8 cellular contexts compared by ENCODE assay signal in genomic region chr14:45253754-45254300, GRCh38. TPM values are rescaled to one million over a fixed set of nuclear protein-coding genes. Genes with fewer than 3 reads are reported as not detected.
A peak's percentile ranks its signal among the peaks of the same experiment; 100 is the strongest.
DNase-seq lines count a peak whose midpoint lies in the region; ATAC-seq, FAIRE-seq and TF ChIP-seq lines count a peak whose summit lies in the region.

No MANE protein-coding gene starts in this region.

- TF ChIP-seq EP300 in stomach (IDR thresholded peaks at IDR 0.05): no peak

- peaks cover 14% of the 10 kb centered on the region for H3K9me3 ChIP-seq in CD8-positive, alpha-beta memory T cell (ENCODE audit: low read length)
- peaks cover 7% of the 10 kb centered on the region for H3K9me3 ChIP-seq in MG63
- H3K9me3 ChIP-seq in body of pancreas: no peaks in the 10 kb centered on the region
- H3K9me3 ChIP-seq in kidney (ENCODE audit: control insufficient read depth in 1 of 2, low read length in 2 of 2): peaks cover 5 to 15% of the 10 kb centered on the region in 2 donors
- peaks cover 5 to 16% (median 8%) of the 10 kb centered on the region in 4 donors for H3K9me3 ChIP-seq in stomach

- peaks cover 12 to 26% (median 17%) of the 10 kb centered on the region in 5 donors for H3K9me3 Mint-ChIP-seq in CD8-positive, alpha-beta memory T cell

- DNase-seq in CD8-positive, alpha-beta memory T cell: no peak
- DNase-seq in MG63: no peak
- peak in 3 of 4 donors; percentile 10 to 41 (median 14) for DNase-seq in body of pancreas
- peak; percentile 63 for DNase-seq in kidney
- no peak for DNase-seq in stomach
- no peak for DNase-seq in NCI-H1436 treated with DMSO at 0.1 percent for 48 hours (lab: John Stamatoyannopoulos, UW)
- DNase-seq in central memory CD4-positive, alpha-beta T cell: no peak

- H3K36me3 ChIP-seq in CD8-positive, alpha-beta memory T cell (ENCODE audit: insufficient read depth, low read length): no peaks in the 10 kb centered on the region
- H3K36me3 ChIP-seq in MG63 (no peaks in the 10 kb centered on the region; the same call in 1 of the 2 replicates), body of pancreas (replicated peaks in 1 of 2; ENCODE audit: insufficient read depth in 1 of 2, low read depth in 2 of 2) (no peaks in the 10 kb centered on the region), kidney (ENCODE audit: control insufficient read depth in 1 of 2, insufficient read depth in 2 of 2, low read length in 2 of 2) (no peaks in the 10 kb centered on the region), stomach (no peaks in the 10 kb centered on the region)

- ATAC-seq in body of pancreas (peak; percentile 28), GM18861 (IDR thresholded peaks at IDR 0.05; ENCODE audit: unreplicated experiment) (no peak)

- intact Hi-C loops in body of pancreas (cut with DNase I) (no loop called here), kidney (cut with DNase I) (no loop called here), stomach (cut with DNase I; ENCODE audit: low total_unique reads) (no loop called here)

- H3K4me1 Mint-ChIP-seq in CD8-positive, alpha-beta memory T cell: peaks cover 23 to 28% (median 27%) of the 10 kb centered on the region in 3 donors

- peak overlapping the region; percentile 12 to 73 for H3K9ac ChIP-seq in kidney (ENCODE audit: low read length in 2 of 2)

- H3K4me1 ChIP-seq in CD8-positive, alpha-beta memory T cell (ENCODE audit: insufficient read depth, low read length): peaks cover 28% of the 10 kb centered on the region
- H3K4me1 ChIP-seq in body of pancreas (peaks cover 19% of the 10 kb centered on the region), kidney (ENCODE audit: control insufficient read depth in 1 of 2, insufficient read depth in 1 of 2, low read depth in 1 of 2, low read length in 2 of 2) (peaks cover 0 to 4% of the 10 kb centered on the region in 2 donors), stomach (peaks cover 8 to 44% (median 30%) of the 10 kb centered on the region in 4 donors)

- FAIRE-seq in kidney (lab: Jason Lieb, UNC): no peak

- no peaks in the 10 kb centered on the region for H3K27me3 ChIP-seq in CD8-positive, alpha-beta memory T cell (ENCODE audit: insufficient read depth, low read length, poor library complexity, severe bottlenecking)
- H3K27me3 ChIP-seq in MG63 (no peaks in the 10 kb centered on the region), body of pancreas (no peaks in the 10 kb centered on the region), stomach (no peaks in the 10 kb centered on the region)

- no peaks in the 10 kb centered on the region for H3K27me3 Mint-ChIP-seq in CD8-positive, alpha-beta memory T cell

- H3K27ac ChIP-seq in CD8-positive, alpha-beta memory T cell (ENCODE audit: low read depth, low read length): peak overlapping the region; percentile 81
- H3K27ac ChIP-seq in body of pancreas: peak overlapping the region; percentile 84 to 97 (median 95)
- peak overlapping the region; percentile 82 to 94 for H3K27ac ChIP-seq in kidney (ENCODE audit: low read depth in 2 of 2, low read length in 2 of 2)
- peak overlapping the region; percentile 90 to 94 (median 92) for H3K27ac ChIP-seq in stomach

- H3K36me3 Mint-ChIP-seq in CD8-positive, alpha-beta memory T cell: peaks cover 0 to 10% (median 8%) of the 10 kb centered on the region in 3 donors

- CTCF ChIA-PET in CD8-positive, alpha-beta memory T cell (lab: Charles Lee): interaction anchor here (0.6 to 2.8 kb wide), 19 partner anchors 8 to 357 kb away, joined by 3 to 13 read pairs (median 4); partner anchors contain the start of genes FANCM, FKBP3, KLHL28 and TOGARAM1

- 33 to 48% methylated on average over 23 of the region's 23 CpGs for WGBS in body of pancreas, 2 donors
- 41 to 74% (median 47%) methylated on average over 23 of the region's 23 CpGs for WGBS in stomach, 5 donors

- TF ChIP-seq POLR2A in body of pancreas (IDR thresholded peaks at IDR 0.05) (no peak), stomach (IDR thresholded peaks at IDR 0.05) (no peak)

- peak overlapping the region; percentile 90 to 99 (median 96) for H3K27ac Mint-ChIP-seq in CD8-positive, alpha-beta memory T cell

- POLR2A ChIA-PET in CD8-positive, alpha-beta memory T cell (lab: Charles Lee): interaction anchor here (1.7 kb wide), 1 partner anchor 292 kb away, joined by 6 read pairs; the partner anchor contains the start of genes KLHL28 and TOGARAM1

- TF ChIP-seq CTCF in body of pancreas (IDR thresholded peaks at IDR 0.05) (no peak), kidney (IDR thresholded peaks at IDR 0.05; ENCODE audit: borderline replicate concordance, extremely low read depth, insufficient read depth) (no peak), stomach (IDR thresholded peaks at IDR 0.05) (no peak)

- H3K4me3 ChIP-seq in CD8-positive, alpha-beta memory T cell (ENCODE audit: low read length): peak overlapping the region; percentile 61
- H3K4me3 ChIP-seq in MG63: peak overlapping the region; percentile 75
- H3K4me3 ChIP-seq in body of pancreas: peak overlapping the region; percentile 14 to 87
- peak overlapping the region; percentile 85 to 95 for H3K4me3 ChIP-seq in kidney (ENCODE audit: low read length in 2 of 2)
- peak overlapping the region; percentile 64 to 74 (median 70) for H3K4me3 ChIP-seq in stomach

- peak overlapping the region; percentile 91 to 98 (median 95) for H3K4me3 Mint-ChIP-seq in CD8-positive, alpha-beta memory T cell

RNA-seq across cellular contexts. Expression of gene MIS18BP1, which starts 0.8 kb away (rescaled TPM):
- 10 to 100 TPM; 25.2 to 28.2 TPM for total RNA-seq in CD8-positive, alpha-beta memory T cell
- polyA plus RNA-seq in CD8-positive, alpha-beta memory T cell: 28.7 TPM
- 14.3 and 14.6 TPM in 2 replicates for total RNA-seq in MG63 (2014; rRNA removed; shearing (Covaris generic); ENCODE audit: low replicate concordance)
- total RNA-seq in body of pancreas: 10 to 100 TPM in 1 of 2 donors, 1 to 10 TPM in 1; 8.0 to 18.8 TPM
- 17.9 TPM for total RNA-seq in kidney
- polyA plus RNA-seq in kidney (ENCODE audit: insufficient read depth, low read depth, low replicate concordance): 3.7 TPM
- total RNA-seq in stomach: 10 to 100 TPM; 10.7 to 67.7 (median 44.2) TPM
- polyA plus RNA-seq in stomach: 1 to 10 TPM; 4.4 to 6.1 (median 5.0) TPM

Comparison
In these comparisons a context has a peak if more than half of its experiments do, and no peak if none do; other contexts are left out.
1. DNase-seq: peak in body of pancreas (3 of 4) and kidney (single experiment); none in CD8-positive, alpha-beta memory T cell (0 of 5), MG63 (single experiment), stomach (single experiment), NCI-H1436 treated with DMSO at 0.1 percent for 48 hours (single experiment) and central memory CD4-positive, alpha-beta T cell (single experiment).
2. Peak in every context shown above with its lines, with median percentiles within 50 percentile points of each other: H3K27ac ChIP-seq and H3K4me3 ChIP-seq.